Comparison of ENCODE assay signal across 22 cellular contexts in the genomic region with DNA sequence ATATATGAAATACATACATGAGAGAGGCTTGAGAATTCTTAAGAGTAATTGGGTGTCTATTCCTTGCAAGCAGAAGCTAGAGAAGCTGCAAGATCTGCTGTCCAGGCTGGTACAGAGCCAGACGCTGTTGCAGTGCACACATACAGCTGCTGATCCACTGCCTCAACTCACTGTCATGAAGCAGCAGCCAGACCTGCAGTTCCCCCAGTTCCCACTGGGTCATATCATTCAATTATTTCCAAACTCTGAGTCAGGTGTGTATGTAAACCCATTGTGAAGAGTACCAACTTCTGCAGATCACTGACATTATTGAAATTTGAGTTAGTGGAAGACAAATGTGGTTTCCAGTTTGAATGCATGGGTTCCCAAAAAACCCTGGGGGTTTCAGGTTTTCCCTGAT.
"Had no signal": no experiment of that assay in that cellular context is flagged by ENCODE, and none has a peak within 500 bp of the region (broad histone marks: within the 10 kb centered on the region; RNA-seq: fewer than 3 reads in every experiment).

No MANE protein-coding gene starts in this region.

- ATAC-seq: activated CD8-positive, alpha-beta memory T cell treated with anti-CD3 and anti-CD28 coated beads, Interleukin-2, amount 10 ng/mL, durations not matched to agents 7 days and 5 days; activated CD8-positive, alpha-beta T cell treated with anti-CD3 and anti-CD28 coated beads, Interleukin-2, amount 10 ng/mL, durations not matched to agents 7 days and 5 days; activated naive CD8-positive, alpha-beta T cell treated with anti-CD3 and anti-CD28 coated beads, Interleukin-2, amount 50 U/mL, for 24 hours; esophagus mucosa; heart left ventricle; left lung; lower lobe of right lung; natural killer cell; right cardiac atrium; stimulated activated naive CD8-positive, alpha-beta T cell treated with anti-CD3 and anti-CD28 coated beads, Interleukin-15, Interleukin-2, amounts not matched to agents 100 U/mL and 50 U/mL, for 24 hours had no signal

- H3K27me3 ChIP-seq: heart left ventricle, left lung, testis, transverse colon had no signal

- H3K9me3 ChIP-seq: heart left ventricle, left lung, lower lobe of right lung, testis, transverse colon had no signal

- H3K4me1 ChIP-seq: heart left ventricle, left lung, lower lobe of right lung, testis, transverse colon had no signal

- DNase-seq: activated CD4-positive, alpha-beta T cell treated with anti-CD3 and anti-CD28 coated beads for 1 hour; activated CD8-positive, alpha-beta memory T cell treated with anti-CD3 and anti-CD28 coated beads, Interleukin-2, amount 10 ng/mL, durations not matched to agents 7 days and 5 days; activated CD8-positive, alpha-beta T cell treated with anti-CD3 and anti-CD28 coated beads, Interleukin-2, amount 10 ng/mL, durations not matched to agents 7 days and 5 days; activated naive CD8-positive, alpha-beta T cell treated with anti-CD3 and anti-CD28 coated beads, Interleukin-2, amount 50 U/mL, for 24 hours; activated T-cell treated with anti-CD3 and anti-CD28 coated beads, Interleukin-2, amount 50 U/mL, for 48 hours; amygdala; central memory CD4-positive, alpha-beta T cell; foreskin fibroblast; heart left ventricle; hypothalamus; left lung; lower lobe of right lung; mesenchymal stem cell; natural killer cell; right cardiac atrium; stimulated activated CD4-positive, alpha-beta T cell treated with anti-CD3 and anti-CD28 coated beads, Interleukin-4, amount 100 ng/mL, for 1 hour; stimulated activated naive CD8-positive, alpha-beta T cell treated with anti-CD3 and anti-CD28 coated beads, Interleukin-15, Interleukin-2, amounts not matched to agents 100 U/mL and 50 U/mL, for 24 hours; testis; transverse colon had no signal

- H3K36me3 ChIP-seq: heart left ventricle, left lung, lower lobe of right lung, transverse colon had no signal

- H3K4me1 Mint-ChIP-seq: activated CD8-positive, alpha-beta memory T cell treated with anti-CD3 and anti-CD28 coated beads, Interleukin-2, amount 10 ng/mL, durations not matched to agents 7 days and 5 days; activated naive CD4-positive, alpha-beta T cell treated with anti-CD3 and anti-CD28 coated beads, Interleukin-2, amount 50 U/mL, for 24 hours; activated naive CD8-positive, alpha-beta T cell treated with anti-CD3 and anti-CD28 coated beads, Interleukin-2, amount 50 U/mL, for 24 hours; natural killer cell had no signal

- H3K27me3 Mint-ChIP-seq: activated CD8-positive, alpha-beta memory T cell treated with anti-CD3 and anti-CD28 coated beads, Interleukin-2, amount 10 ng/mL, durations not matched to agents 7 days and 5 days; activated naive CD4-positive, alpha-beta T cell treated with anti-CD3 and anti-CD28 coated beads, Interleukin-2, amount 50 U/mL, for 24 hours; activated naive CD8-positive, alpha-beta T cell treated with anti-CD3 and anti-CD28 coated beads, Interleukin-2, amount 50 U/mL, for 24 hours had no signal

- H3K27ac ChIP-seq: heart left ventricle, left lung, lower lobe of right lung, testis, transverse colon had no signal

- H3K4me3 ChIP-seq: heart left ventricle, left lung, lower lobe of right lung, testis, transverse colon had no signal

- H3K36me3 Mint-ChIP-seq: activated CD8-positive, alpha-beta memory T cell treated with anti-CD3 and anti-CD28 coated beads, Interleukin-2, amount 10 ng/mL, durations not matched to agents 7 days and 5 days; activated naive CD4-positive, alpha-beta T cell treated with anti-CD3 and anti-CD28 coated beads, Interleukin-2, amount 50 U/mL, for 24 hours; natural killer cell had no signal

- H3K27ac Mint-ChIP-seq: activated CD8-positive, alpha-beta memory T cell treated with anti-CD3 and anti-CD28 coated beads, Interleukin-2, amount 10 ng/mL, durations not matched to agents 7 days and 5 days; activated CD8-positive, alpha-beta T cell treated with anti-CD3 and anti-CD28 coated beads, Interleukin-2, amount 10 ng/mL, durations not matched to agents 7 days and 5 days; activated naive CD4-positive, alpha-beta T cell treated with anti-CD3 and anti-CD28 coated beads, Interleukin-2, amount 50 U/mL, for 24 hours; activated naive CD8-positive, alpha-beta T cell treated with anti-CD3 and anti-CD28 coated beads, Interleukin-2, amount 50 U/mL, for 24 hours; activated T-helper 2 cell treated with anti-CD3 and anti-CD28 coated beads, Interferon-gamma antibody, Interleukin-2, Interleukin-4, amounts not matched to agents 10 μg/mL and 5 μg/mL and 100 μg/mL, durations not matched to agents 14 hours and 24 hours and 36 hours; natural killer cell had no signal

- H3K4me3 Mint-ChIP-seq: activated CD8-positive, alpha-beta memory T cell treated with anti-CD3 and anti-CD28 coated beads, Interleukin-2, amount 10 ng/mL, durations not matched to agents 7 days and 5 days; activated CD8-positive, alpha-beta T cell treated with anti-CD3 and anti-CD28 coated beads, Interleukin-2, amount 10 ng/mL, durations not matched to agents 7 days and 5 days; activated naive CD4-positive, alpha-beta T cell treated with anti-CD3 and anti-CD28 coated beads, Interleukin-2, amount 50 U/mL, for 24 hours; activated naive CD8-positive, alpha-beta T cell treated with anti-CD3 and anti-CD28 coated beads, Interleukin-2, amount 50 U/mL, for 24 hours; natural killer cell had no signal

- H3K9me3 Mint-ChIP-seq: activated naive CD4-positive, alpha-beta T cell treated with anti-CD3 and anti-CD28 coated beads, Interleukin-2, amount 50 U/mL, for 24 hours had no signal
